2 cellular contexts compared by ENCODE assay signal in genomic region chr13:48896312-48896711, GRCh38.
TF ChIP-seq lines count a peak whose summit lies in the region.

No MANE protein-coding gene starts in this region.

TF ChIP-seq in IMR-90, 13 proteins besides CTCF, POLR2A, EP300 and RAD21:
- TF ChIP-seq CHD1 (IDR thresholded peaks at IDR 0.05; ENCODE audit: low read depth, low read length) (no peak), FOS (IDR thresholded peaks at IDR 0.05; ENCODE audit: low read depth, low read length) (peak; percentile 40; the same call in 1 of the 2 replicates), CEBPB (IDR thresholded peaks at IDR 0.05; ENCODE audit: low read depth, low read length) (0 out of 2 replicates have a peak, but pooled peaks have one; percentile 5)

TF ChIP-seq in endothelial cell of umbilical vein, 7 proteins besides CTCF, POLR2A, EP300 and RAD21:
- TF ChIP-seq EZH2 (IDR thresholded peaks at IDR 0.05; ENCODE audit: borderline replicate concordance, low read depth, low read length, severe bottlenecking) (no peak), FOS (IDR thresholded peaks at IDR 0.05; ENCODE audit: borderline replicate concordance, insufficient read depth, low read length) (peak; percentile 76), MYC (IDR thresholded peaks at IDR 0.05; ENCODE audit: low read depth, low read length) (no peak), JUN (IDR thresholded peaks at IDR 0.05; ENCODE audit: borderline replicate concordance, insufficient read depth, insufficient read length, low read depth) (peak; percentile 66), GATA2 (IDR thresholded peaks at IDR 0.05; ENCODE audit: insufficient read depth, insufficient read length, low read depth, low read length) (peak; percentile 77)
